ENCODE assay signal across 26 cellular contexts in genomic region chr2:44273076-44273475, GRCh38. TPM values are rescaled to one million over a fixed set of nuclear protein-coding genes. Genes with fewer than 3 reads are reported as not detected.
"Had no signal": no experiment of that assay in that cellular context is flagged by ENCODE, and none has a peak within 500 bp of the region (broad histone marks: within the 10 kb centered on the region; RNA-seq: fewer than 3 reads in every experiment).

No MANE protein-coding gene starts in this region.

- H3K27me3 ChIP-seq: hepatocyte, neural progenitor cell, neutrophil, right lobe of liver, stomach, tibial nerve, uterus had no signal

- H3K36me3 ChIP-seq: left ventricle myocardium inferior, neural progenitor cell, neutrophil, right lobe of liver, stomach, thoracic aorta, tibial nerve, uterus had no signal

- H3K4me2 ChIP-seq: hepatocyte, neural progenitor cell had no signal

- DNase-seq: islet precursor cell; left ventricle myocardium inferior; mesendoderm; naive B cell; natural killer cell; nephron progenitor cell; occipital lobe; psoas muscle; right lobe of liver; stimulated activated CD4-positive, alpha-beta T cell treated with anti-CD3 and anti-CD28 coated beads, Interleukin-12 subunit alpha, Interleukin-12 subunit beta, amount 100 ng/mL, for 4 hours; stimulated activated CD4-positive, alpha-beta T cell treated with anti-CD3 and anti-CD28 coated beads, Interleukin-15, amount 100 ng/mL, for 24 hours; stimulated activated CD4-positive, alpha-beta T cell treated with anti-CD3 and anti-CD28 coated beads, Interleukin-2, amount 100 ng/mL, for 24 hours; stimulated activated CD4-positive, alpha-beta T cell treated with anti-CD3 and anti-CD28 coated beads, Interleukin-4, amount 100 ng/mL, for 1 hour; stimulated activated naive B cell treated with anti-CD40 and anti-IgM and Interleukin-4, amounts not matched to agents 10 μg/mL and 1 μg/mL and 100 μg/mL, for 72 hours; stimulated activated naive CD8-positive, alpha-beta T cell treated with anti-CD3 and anti-CD28 coated beads, Interleukin-15, Interleukin-2, amounts not matched to agents 100 U/mL and 50 U/mL, for 24 hours; stomach; uterus had no signal

- H3K4me3 ChIP-seq: hepatocyte, left ventricle myocardium inferior, lung, neural progenitor cell, psoas muscle, right lobe of liver, skin epidermis, stomach, thoracic aorta, tibial nerve, uterus had no signal

- H3K4me1 ChIP-seq: parathyroid adenoma, uterus had no signal

- H3K27ac ChIP-seq: hepatocyte, left ventricle myocardium inferior, neural progenitor cell, neutrophil, parathyroid adenoma, psoas muscle, right lobe of liver, skin epidermis, stomach, thoracic aorta, tibial nerve, uterus had no signal

- H3K9ac ChIP-seq: neural progenitor cell, parathyroid adenoma had no signal

- H3K9me3 ChIP-seq: left ventricle myocardium inferior, neutrophil, psoas muscle, right lobe of liver, stomach, thoracic aorta, uterus had no signal

- ATAC-seq: natural killer cell; right lobe of liver; stimulated activated naive B cell treated with anti-CD40 and anti-IgM and Interleukin-4, amounts not matched to agents 10 μg/mL and 1 μg/mL and 100 μg/mL, for 72 hours; stimulated activated naive CD8-positive, alpha-beta T cell treated with anti-CD3 and anti-CD28 coated beads, Interleukin-15, Interleukin-2, amounts not matched to agents 100 U/mL and 50 U/mL, for 24 hours had no signal

- H2AFZ ChIP-seq: hepatocyte, neural progenitor cell, parathyroid adenoma had no signal

RNA-seq across cellular contexts. Expression of gene SLC3A1, which starts 2.2 kb away (rescaled TPM):
- total RNA-seq: left ventricle myocardium inferior, osteocyte had no signal
